27 cellular contexts compared by ENCODE assay signal in genomic region chr12:2080604-2081003, GRCh38.
"Had no signal": no experiment of that assay in that cellular context is flagged by ENCODE, and none has a peak within 500 bp of the region (broad histone marks: within the 10 kb centered on the region; RNA-seq: fewer than 3 reads in every experiment).

No MANE protein-coding gene starts in this region.

- H3K27ac ChIP-seq: neural progenitor cell, ovary, parathyroid adenoma, psoas muscle, right lobe of liver, suprapubic skin, testis, thyroid gland, upper lobe of left lung, vagina had no signal

- H3K9ac ChIP-seq: neural progenitor cell, parathyroid adenoma had no signal

- H3K4me3 ChIP-seq: neural progenitor cell, ovary, psoas muscle, right lobe of liver, sigmoid colon, suprapubic skin, testis, thyroid gland, upper lobe of left lung, vagina had no signal

- H2AFZ ChIP-seq: neural progenitor cell, parathyroid adenoma had no signal

- H3K4me2 ChIP-seq: neural progenitor cell had no signal

- H3K79me2 ChIP-seq: parathyroid adenoma had no signal

- H3K4me1 ChIP-seq: neural progenitor cell, parathyroid adenoma, right lobe of liver, suprapubic skin, testis, thyroid gland, upper lobe of left lung had no signal

- H3K9me3 ChIP-seq: ovary, psoas muscle, right lobe of liver, sigmoid colon, suprapubic skin, testis, thyroid gland, upper lobe of left lung, vagina had no signal

- H3K36me3 ChIP-seq: neural progenitor cell, ovary, right lobe of liver, sigmoid colon, suprapubic skin, thyroid gland, upper lobe of left lung, vagina had no signal

- DNase-seq: naive thymus-derived CD4-positive, alpha-beta T cell; natural killer cell; occipital lobe; ovary; posterior cingulate gyrus; psoas muscle; right cardiac atrium; right lobe of liver; sigmoid colon; small intestine; stimulated activated CD4-positive, alpha-beta T cell treated with anti-CD3 and anti-CD28 coated beads, Interleukin-15, amount 100 ng/mL, for 24 hours; stimulated activated CD4-positive, alpha-beta T cell treated with anti-CD3 and anti-CD28 coated beads, Interleukin-2, amount 100 ng/mL, for 24 hours; stimulated activated CD4-positive, alpha-beta T cell treated with anti-CD3 and anti-CD28 coated beads, Interleukin-2, amount 100 ng/mL, for 48 hours; stimulated activated CD4-positive, alpha-beta T cell treated with anti-CD3 and anti-CD28 coated beads, Interleukin-4, amount 100 ng/mL, for 24 hours; stimulated activated naive CD4-positive, alpha-beta T cell; stimulated activated naive CD8-positive, alpha-beta T cell treated with anti-CD3 and anti-CD28 coated beads, Interleukin-15, amount 100 ng/mL, for 72 hours; stimulated activated naive CD8-positive, alpha-beta T cell treated with anti-CD3 and anti-CD28 coated beads, Interleukin-15, Interleukin-2, amounts not matched to agents 100 U/mL and 50 U/mL, for 24 hours; substantia nigra; testis; thyroid gland; trophoblast cell; upper lobe of left lung had no signal

- ATAC-seq: naive thymus-derived CD4-positive, alpha-beta T cell; natural killer cell; psoas muscle; right cardiac atrium; right lobe of liver; stimulated activated memory B cell treated with anti-CD40 and anti-IgM and Interleukin-4, amounts not matched to agents 10 μg/mL and 1 μg/mL and 100 μg/mL, for 72 hours; stimulated activated naive CD8-positive, alpha-beta T cell treated with anti-CD3 and anti-CD28 coated beads, Interleukin-15, amount 100 ng/mL, for 72 hours; stimulated activated naive CD8-positive, alpha-beta T cell treated with anti-CD3 and anti-CD28 coated beads, Interleukin-15, Interleukin-2, amounts not matched to agents 100 U/mL and 50 U/mL, for 24 hours had no signal

- H3K27me3 ChIP-seq: neural progenitor cell, ovary, right lobe of liver, sigmoid colon, suprapubic skin, testis, upper lobe of left lung, vagina had no signal
